8 cellular contexts compared by ENCODE assay signal in the genomic region with DNA sequence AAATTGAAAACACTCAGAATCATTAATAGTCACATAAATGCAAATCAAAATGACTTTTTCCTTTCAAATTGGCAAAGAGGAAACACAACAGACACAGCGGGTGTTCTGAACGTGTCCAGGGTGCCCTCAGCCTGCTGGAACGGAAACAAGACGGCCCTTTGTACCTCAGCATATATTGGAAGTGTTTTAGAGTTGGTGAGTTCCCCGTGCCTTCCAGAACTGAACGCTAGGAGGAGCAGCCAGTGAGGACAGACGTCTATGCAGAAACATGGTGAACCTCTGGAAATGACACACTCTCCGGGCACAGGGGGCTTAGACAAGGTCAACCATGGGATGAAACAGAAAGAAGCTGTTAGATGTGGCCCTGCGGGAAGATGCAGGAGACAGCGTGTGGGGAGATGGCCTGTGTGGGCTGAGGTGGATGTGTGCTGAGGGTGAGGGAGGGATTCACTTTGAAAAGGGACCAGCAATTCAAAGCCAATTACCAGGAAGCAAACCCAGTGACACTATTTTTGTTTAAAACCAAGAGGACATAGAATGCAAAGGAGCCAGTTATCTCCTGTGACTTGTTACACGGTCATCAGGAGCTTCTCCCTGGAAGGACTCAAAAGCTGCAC. TPM values are rescaled to one million over a fixed set of nuclear protein-coding genes. Genes with fewer than 3 reads are reported as not detected.
DNase-seq lines count a peak whose midpoint lies in the region; ATAC-seq lines count a peak whose summit lies in the region.

No MANE protein-coding gene starts in this region.

- peak; percentile 84 for DNase-seq in COLO829 (ENCODE audit: low spot score)
- peak; percentile 39 for DNase-seq in SHP77 (lab: John Stamatoyannopoulos, UW)
- DNase-seq in activated naive CD4-positive, alpha-beta T cell treated with anti-CD3 and anti-CD28 coated beads, Interleukin-2, amount 50 U/mL, for 72 hours (ENCODE audit: low spot score in 2 of 2) = peak in 1 of 2 donors; percentile 57
- peak in 41 of 42 donors; percentile 26 to 84 (median 62) for DNase-seq in head of caudate nucleus
- DNase-seq in pulmonary artery endothelial cell (ENCODE audit: low read depth, low spot score) = peak; percentile 8

- ATAC-seq in HG03432 (IDR thresholded peaks at IDR 0.05; ENCODE audit: unreplicated experiment) (peak; percentile 48), GM21737 (IDR thresholded peaks at IDR 0.05; ENCODE audit: unreplicated experiment) (no peak), HG02938 (IDR thresholded peaks at IDR 0.05; ENCODE audit: unreplicated experiment) (no peak)
- ATAC-seq in activated naive CD4-positive, alpha-beta T cell treated with anti-CD3 and anti-CD28 coated beads, Interleukin-2, amount 50 U/mL, for 72 hours = peak; percentile 85 to 89

- intact Hi-C loops in head of caudate nucleus (cut with DNase I) = no loop called here

- no peaks in the 10 kb centered on the region for H3K36me3 Mint-ChIP-seq in activated naive CD4-positive, alpha-beta T cell treated with anti-CD3 and anti-CD28 coated beads, Interleukin-2, amount 50 U/mL, for 72 hours

- no peak overlapping the region for H3K27ac Mint-ChIP-seq in activated naive CD4-positive, alpha-beta T cell treated with anti-CD3 and anti-CD28 coated beads, Interleukin-2, amount 50 U/mL, for 72 hours

- no peaks in the 10 kb centered on the region for H3K9me3 Mint-ChIP-seq in activated naive CD4-positive, alpha-beta T cell treated with anti-CD3 and anti-CD28 coated beads, Interleukin-2, amount 50 U/mL, for 72 hours

RNA-seq across cellular contexts. Expression of a gene that starts 40.4 kb away (rescaled TPM):
- total RNA-seq in activated naive CD4-positive, alpha-beta T cell treated with anti-CD3 and anti-CD28 coated beads, Interleukin-2, amount 50 U/mL, for 72 hours = 1 to 10 TPM; 3.5 to 4.5 TPM
- 0.99 and 1.8 TPM in 2 replicates for total RNA-seq in pulmonary artery endothelial cell

Comparison
In these comparisons a context has a peak if more than half of its experiments do, and no peak if none do; other contexts are left out.
1. ATAC-seq: peak in HG03432 (single experiment) and activated naive CD4-positive, alpha-beta T cell treated with anti-CD3 and anti-CD28 coated beads, Interleukin-2, amount 50 U/mL, for 72 hours (2 of 2); none in GM21737 (single experiment) and HG02938 (single experiment).